In the genomic region with DNA sequence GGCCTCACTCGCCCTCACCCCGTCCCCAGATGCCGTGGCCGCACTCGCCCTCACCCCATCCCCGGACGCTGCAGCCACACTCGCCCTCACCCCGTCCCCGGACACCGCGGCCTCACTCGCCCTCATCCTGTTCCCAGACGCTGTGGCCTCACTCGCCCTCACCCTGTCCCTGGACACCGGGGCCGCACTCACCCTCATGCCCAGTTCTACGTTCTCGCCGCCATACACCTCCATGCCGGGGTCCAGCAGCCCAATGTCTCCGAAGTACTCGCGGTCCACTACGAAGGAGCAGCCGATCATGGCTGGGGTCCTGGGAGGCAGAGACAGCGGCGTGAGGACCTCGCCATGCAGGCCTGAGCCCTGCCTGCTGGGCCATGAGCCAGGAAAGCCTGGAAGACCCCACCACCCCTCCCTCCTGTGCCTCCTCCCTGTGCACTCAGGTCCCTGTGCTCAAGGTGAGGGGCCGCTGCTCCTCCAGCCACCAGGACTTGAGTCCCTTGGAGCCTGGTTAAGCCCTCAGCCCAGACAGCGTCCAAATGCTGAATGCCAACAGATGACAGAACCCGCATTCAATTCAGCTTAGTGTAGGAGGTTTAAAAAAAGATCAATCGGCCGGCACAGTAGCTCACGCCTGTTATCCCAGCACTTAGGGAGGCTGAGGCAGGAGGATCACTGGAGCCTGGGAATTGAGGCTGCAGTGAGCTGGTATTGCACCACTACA, we compare ENCODE assay signal across 18 cellular contexts.
"Had no signal": no experiment of that assay in that cellular context is flagged by ENCODE, and none has a peak within 500 bp of the region (broad histone marks: within the 10 kb centered on the region; RNA-seq: fewer than 3 reads in every experiment).

No MANE protein-coding gene starts in this region.

- H3K9me3 ChIP-seq: gastrocnemius medialis, tibial artery had no signal

- DNase-seq: activated B cell treated with CpG ODN at 0.5 μM for 24 hours; activated CD4-positive, alpha-beta memory T cell treated with anti-CD3 and anti-CD28 coated beads for 36 hours; activated CD4-positive, alpha-beta T cell treated with anti-CD3 and anti-CD28 coated beads for 4 hours; activated naive CD8-positive, alpha-beta T cell treated with anti-CD3 and anti-CD28 coated beads, Interleukin-2, amount 10 ng/mL, durations not matched to agents 7 days and 5 days; activated T-cell treated with anti-CD3 and anti-CD28 coated beads for 4 hours; cortex of kidney; effector CD4-positive, alpha-beta T cell; gastrocnemius medialis; immature natural killer cell; mesendoderm; nucleus accumbens; stimulated activated CD4-positive, alpha-beta T cell treated with anti-CD3 and anti-CD28 coated beads, Interleukin-2, amount 100 ng/mL, for 24 hours; stimulated activated naive CD8-positive, alpha-beta T cell treated with anti-CD3 and anti-CD28 coated beads, Interleukin-15, Interleukin-2, amounts not matched to agents 100 U/mL and 50 U/mL, for 24 hours; substantia nigra had no signal

- H3K27ac ChIP-seq: brain microvascular endothelial cell, gastrocnemius medialis, tibial artery had no signal

- H3K4me3 ChIP-seq: gastrocnemius medialis, SK-N-MC, tibial artery had no signal

- H3K36me3 ChIP-seq: brain microvascular endothelial cell, gastrocnemius medialis, tibial artery had no signal

- H3K27me3 ChIP-seq: brain microvascular endothelial cell had no signal

- ATAC-seq: gastrocnemius medialis; naive thymus-derived CD8-positive, alpha-beta T cell; stimulated activated naive CD8-positive, alpha-beta T cell treated with anti-CD3 and anti-CD28 coated beads, Interleukin-15, Interleukin-2, amounts not matched to agents 100 U/mL and 50 U/mL, for 24 hours had no signal

- H3K4me1 ChIP-seq: gastrocnemius medialis, tibial artery had no signal
